ENCODE assay signal across 8 cellular contexts in genomic region chr1:52055066-52055853, GRCh38. TPM values are rescaled to one million over a fixed set of nuclear protein-coding genes. Genes with fewer than 3 reads are reported as not detected.
A peak's percentile ranks its signal among the peaks of the same experiment; 100 is the strongest.
DNase-seq lines count a peak whose midpoint lies in the region; ATAC-seq and TF ChIP-seq lines count a peak whose summit lies in the region.

Gene TXNDC12 (minus strand): TSS chr1:52055191. CDS start chr1:52055096, 95 bp downstream.

- TF ChIP-seq CTCF in VCaP (conservative IDR thresholded peaks at IDR 0.05): no peak

- no peaks in the 10 kb centered on the region for H3K9me3 ChIP-seq in iPS-18c (ENCODE audit: control insufficient read depth, insufficient read depth, low read length)
- H3K9me3 ChIP-seq in skeletal muscle satellite cell (replicated peaks; ENCODE audit: low read length): no peaks in the 10 kb centered on the region

- peak within 1 kb of the TSS; percentile 94 for H3K9ac ChIP-seq in skeletal muscle satellite cell (ENCODE audit: low read depth, low read length)

- no peaks in the 10 kb centered on the region for H3K27me3 ChIP-seq in skeletal muscle satellite cell (ENCODE audit: control insufficient read depth, insufficient read depth, low read length)

- H3K4me3 ChIP-seq in iPS-18c (ENCODE audit: insufficient read depth, low read depth, low read length) (peak within 1 kb of the TSS; percentile 98), skeletal muscle satellite cell (ENCODE audit: low read length) (peak within 1 kb of the TSS; percentile 97)

- H3K36me3 ChIP-seq in skeletal muscle satellite cell (ENCODE audit: insufficient read depth, low read length): peaks cover 14% of the 10 kb centered on the region

- peak; percentile 56 for DNase-seq in 8988T
- DNase-seq in NCI-H2196 (lab: John Stamatoyannopoulos, UW; ENCODE audit: unreplicated experiment): peak; percentile 83
- DNase-seq in T47D (ENCODE audit: low read depth in 1 of 2, low spot score in 1 of 2): peak; percentile 74 to 92

- peak; percentile 36 for ATAC-seq in GM18520 (IDR thresholded peaks at IDR 0.05; ENCODE audit: unreplicated experiment)
- ATAC-seq in HG03108 (IDR thresholded peaks at IDR 0.05; ENCODE audit: unreplicated experiment): peak; percentile 46

- H3K27ac ChIP-seq in VCaP: peak within 1 kb of the TSS; percentile 99

- in situ Hi-C loops in T47D (cut with HindIII; ENCODE audit: low pct_unique_long_range_greater_than_20kb, low sequenced_read_pairs): no loop called here

- peaks cover 35% of the 10 kb centered on the region for H3K4me1 ChIP-seq in skeletal muscle satellite cell (ENCODE audit: control insufficient read depth, insufficient read depth, low read length)

- peak within 1 kb of the TSS; percentile 96 for H3K4me2 ChIP-seq in skeletal muscle satellite cell (ENCODE audit: low read length)

RNA-seq across cellular contexts. Expression of gene TXNDC12, which starts in this region (rescaled TPM):
- 46.9 and 53.5 TPM in 2 replicates for total RNA-seq in skeletal muscle satellite cell (2012; rRNA removed)

Comparison
In these comparisons a context has a peak if more than half of its experiments do, and no peak if none do; other contexts are left out.
1. Peak in every context shown above with its lines: DNase-seq, ATAC-seq, H3K4me3 ChIP-seq and H3K27ac ChIP-seq.